In genomic region chr6:28488916-28489365, GRCh38 we compare ENCODE assay signal across 8 cellular contexts. TPM values are rescaled to one million over a fixed set of nuclear protein-coding genes. Genes with fewer than 3 reads are reported as not detected.
A peak's percentile ranks its signal among the peaks of the same experiment; 100 is the strongest.
DNase-seq lines count a peak whose midpoint lies in the region; ATAC-seq and TF ChIP-seq lines count a peak whose summit lies in the region.

No MANE protein-coding gene starts in this region.

- peak overlapping the region; percentile 97 for H3K27ac Mint-ChIP-seq in MCF 10A (ENCODE audit: low read depth, unreplicated experiment)

- H3K27me3 Mint-ChIP-seq in MCF 10A (ENCODE audit: insufficient read depth, unreplicated experiment), result no peaks in the 10 kb centered on the region

- TSS peak; percentile 63 for BruUV-seq in MCF 10A (replicated peaks; lab: Mats Ljungman, UMichigan)

- no peak for TF ChIP-seq CTCF in MCF 10A (IDR thresholded peaks at IDR 0.05; ENCODE audit: unreplicated experiment)

- H3K9me3 Mint-ChIP-seq in MCF 10A (ENCODE audit: unreplicated experiment), result no peaks in the 10 kb centered on the region

- CTCF ChIA-PET in MCF 10A (lab: Yijun Ruan, JAX), result interaction anchor here (0.6 to 1.2 kb wide), 4 partner anchors 10 to 209 kb away, joined by 3 to 6 read pairs (median 3); no protein-coding TSS in a partner anchor

- peak overlapping the region; percentile 86 for H3K4me3 Mint-ChIP-seq in MCF 10A (ENCODE audit: unreplicated experiment)

- peaks cover 5% of the 10 kb centered on the region for H3K4me1 Mint-ChIP-seq in MCF 10A (ENCODE audit: insufficient read depth, unreplicated experiment)

- intact Hi-C loops in MCF 10A (cut with micrococcal nuclease), result loop anchor here (2.0 kb wide), 1 partner anchor 98 kb away; a partner anchor contains a TSS

- POLR2A ChIA-PET in MCF 10A (lab: Yijun Ruan, JAX), result interaction anchor here (0.6 to 2.6 kb wide), 12 partner anchors 10 to 679 kb away, joined by 3 to 14 read pairs (median 4); partner anchors contain the start of gene TRIM27

- peaks cover 14% of the 10 kb centered on the region for H3K36me3 Mint-ChIP-seq in MCF 10A (ENCODE audit: insufficient read depth, unreplicated experiment)

- peak; percentile 25 to 34 for DNase-seq in activated CD4-positive, alpha-beta T cell treated with anti-CD3 and anti-CD28 coated beads for 24 hours (ENCODE audit: low read depth in 2 of 2)
- DNase-seq in activated CD4-positive, alpha-beta T cell treated with anti-CD3 and anti-CD28 coated beads for 1 hour, result no peak
- DNase-seq in NOMO-1 (lab: John Stamatoyannopoulos, UW; ENCODE audit: unreplicated experiment in 2 of 2) (peak; percentile 5 to 52), MCF 10A (ENCODE audit: unreplicated experiment) (peak; percentile 69), myocyte (ENCODE audit: low read depth) (peak; percentile 2), NCI-H1417 (lab: John Stamatoyannopoulos, UW) (no peak)

- ATAC-seq in HG02610 (IDR thresholded peaks at IDR 0.05; ENCODE audit: unreplicated experiment), result no peak
- no peak for ATAC-seq in activated CD4-positive, CD25-positive, alpha-beta regulatory T cell treated with anti-CD3 and anti-CD28 coated beads, Interleukin-2, amount 50 U/mL, for 24 hours

RNA-seq across cellular contexts. Expression of gene GPX6, which starts 26.7 kb away (rescaled TPM):
- not detected in 2 replicates for total RNA-seq in MCF 10A (2022)
- total RNA-seq in myocyte, result not detected in 2 replicates
- not detected for polyA plus RNA-seq in myocyte (2012)

RNA-seq across cellular contexts. Expression of gene GPX5, which starts 36.7 kb away (rescaled TPM):
- not detected in 2 replicates for total RNA-seq in MCF 10A (2022)
- total RNA-seq in myocyte, result not detected in 2 replicates
- not detected for polyA plus RNA-seq in myocyte (2012)

RNA-seq across cellular contexts. Expression of gene ZSCAN23, which starts 45.6 kb away (rescaled TPM):
- total RNA-seq in MCF 10A (2022) (3.0 and 4.7 TPM in 2 replicates), myocyte (2.0 and 2.5 TPM in 2 replicates)
- polyA plus RNA-seq in myocyte (2012), result 0.95 TPM

Comparison
In these comparisons a context has a peak if more than half of its experiments do, and no peak if none do; other contexts are left out.
1. DNase-seq: peak in activated CD4-positive, alpha-beta T cell treated with anti-CD3 and anti-CD28 coated beads for 24 hours (2 of 2), NOMO-1 (2 of 2), MCF 10A (single experiment) and myocyte (single experiment); none in activated CD4-positive, alpha-beta T cell treated with anti-CD3 and anti-CD28 coated beads for 1 hour (single experiment) and NCI-H1417 (0 of 3).